8 cellular contexts compared by ENCODE assay signal in genomic region chr18:8988262-8988871, GRCh38.
DNase-seq lines count a peak whose midpoint lies in the region; ATAC-seq, FAIRE-seq and TF ChIP-seq lines count a peak whose summit lies in the region.

No MANE protein-coding gene starts in this region.

- peaks cover 2% of the 10 kb centered on the region for H3K36me3 Mint-ChIP-seq in central memory CD8-positive, alpha-beta T cell (ENCODE audit: insufficient read depth)

- FAIRE-seq in GM12891 (lab: Jason Lieb, UNC) = peak; percentile 92

- DNase-seq in GM12891 (ENCODE audit: insufficient read length, low spot score) = peak; percentile 32
- peak; percentile 81 for DNase-seq in NCI-H2196 (lab: John Stamatoyannopoulos, UW; ENCODE audit: unreplicated experiment)
- DNase-seq in activated CD4-positive, CD25-positive, alpha-beta regulatory T cell treated with anti-CD3 and anti-CD28 coated beads, Interleukin-2, amount 50 U/mL, for 16 hours (ENCODE audit: low read depth, low spot score) = peak; percentile 4
- peak; percentile 21 for DNase-seq in central memory CD8-positive, alpha-beta T cell (ENCODE audit: low spot score in 2 of 2)
- DNase-seq in left kidney (ENCODE audit: low read depth, low spot score) = peak; percentile 83
- peak; percentile 5 to 30 (median 11) for DNase-seq in stimulated activated CD4-positive, alpha-beta T cell treated with anti-CD3 and anti-CD28 coated beads, TNF-alpha, amount 100 ng/mL, for 1 hour (ENCODE audit: low read depth in 3 of 3, low spot score in 1 of 3)

- no peak overlapping the region for H3K4me3 Mint-ChIP-seq in central memory CD8-positive, alpha-beta T cell

- no peaks in the 10 kb centered on the region for H3K9me3 Mint-ChIP-seq in central memory CD8-positive, alpha-beta T cell

- H3K27me3 Mint-ChIP-seq in central memory CD8-positive, alpha-beta T cell = peaks cover 59% of the 10 kb centered on the region

- no peaks in the 10 kb centered on the region for H3K4me1 Mint-ChIP-seq in central memory CD8-positive, alpha-beta T cell

- H3K27ac Mint-ChIP-seq in central memory CD8-positive, alpha-beta T cell (ENCODE audit: low read depth) = no peak overlapping the region

- ATAC-seq in HG02885 (IDR thresholded peaks at IDR 0.05; ENCODE audit: poor library complexity, unreplicated experiment) (peak; percentile 85), HG03025 (IDR thresholded peaks at IDR 0.05; ENCODE audit: low FRiP score, unreplicated experiment) (no peak)
- peak; percentile 49 for ATAC-seq in central memory CD8-positive, alpha-beta T cell (replicated peaks; ENCODE audit: extremely low read depth, poor library complexity, severe bottlenecking)

- no peak for TF ChIP-seq POLR2A in GM12891 (IDR thresholded peaks at IDR 0.05; ENCODE audit: low read depth, low read length)

TF ChIP-seq in GM12891, 5 proteins besides CTCF, POLR2A, EP300 and RAD21:
- TF ChIP-seq SPI1 (IDR thresholded peaks at IDR 0.05; ENCODE audit: low read depth, low read length) (0 out of 2 replicates have a peak, but pooled peaks have one; percentile 23), POLR2AphosphoS5 (IDR thresholded peaks at IDR 0.05; ENCODE audit: low read depth, low read length) (no peak), POU2F2 (IDR thresholded peaks at IDR 0.05; ENCODE audit: low read depth, low read length) (no peak), TAF1 (IDR thresholded peaks at IDR 0.05; ENCODE audit: low read depth, low read length) (no peak)

Comparison
In these comparisons a context has a peak if more than half of its experiments do, and no peak if none do; other contexts are left out.
1. DNase-seq: peak in every context shown above with its lines; median percentile 83 in left kidney; 81 in NCI-H2196; 32 in GM12891; 21 in central memory CD8-positive, alpha-beta T cell; 11 in stimulated activated CD4-positive, alpha-beta T cell treated with anti-CD3 and anti-CD28 coated beads, TNF-alpha, amount 100 ng/mL, for 1 hour; 4 in activated CD4-positive, CD25-positive, alpha-beta regulatory T cell treated with anti-CD3 and anti-CD28 coated beads, Interleukin-2, amount 50 U/mL, for 16 hours.